11 cellular contexts compared by ENCODE assay signal in genomic region chr3:133659806-133660205, GRCh38. TPM values are rescaled to one million over a fixed set of nuclear protein-coding genes. Genes with fewer than 3 reads are reported as not detected.
DNase-seq lines count a peak whose midpoint lies in the region; ATAC-seq and TF ChIP-seq lines count a peak whose summit lies in the region.
"Had no signal": no experiment of that assay in that cellular context is flagged by ENCODE, and none has a peak within 500 bp of the region (broad histone marks: within the 10 kb centered on the region; RNA-seq: fewer than 3 reads in every experiment).

No MANE protein-coding gene starts in this region.

- CTCF ChIA-PET in CD8-positive, alpha-beta memory T cell (lab: Charles Lee), result no interaction called here
- CTCF ChIA-PET in activated CD4-positive, alpha-beta memory T cell treated with anti-CD3 and anti-CD28 coated beads, Interleukin-2, amount 10 ng/mL, durations not matched to agents 7 days and 5 days (lab: Charles Lee), result no interaction called here
- CTCF ChIA-PET in naive thymus-derived CD4-positive, alpha-beta T cell (lab: Charles Lee), result interaction anchor here (0.7 kb wide), 1 partner anchor 174 kb away, joined by 3 read pairs; no protein-coding TSS in a partner anchor

- TF ChIP-seq EP300 in transverse colon (IDR thresholded peaks at IDR 0.05; ENCODE audit: low read depth), result no peak

- no peaks in the 10 kb centered on the region for H3K9me3 Mint-ChIP-seq in CD8-positive, alpha-beta memory T cell
- no peaks in the 10 kb centered on the region for H3K9me3 Mint-ChIP-seq in HFFc6
- H3K9me3 Mint-ChIP-seq in activated CD4-positive, alpha-beta memory T cell treated with anti-CD3 and anti-CD28 coated beads, Interleukin-2, amount 10 ng/mL, durations not matched to agents 7 days and 5 days, result no peaks in the 10 kb centered on the region
- no peaks in the 10 kb centered on the region for H3K9me3 Mint-ChIP-seq in naive thymus-derived CD4-positive, alpha-beta T cell

- no peak for DNase-seq in CD8-positive, alpha-beta memory T cell
- no peak for DNase-seq in HFFc6
- no peak for DNase-seq in activated CD4-positive, alpha-beta memory T cell treated with anti-CD3 and anti-CD28 coated beads, Interleukin-2, amount 10 ng/mL, durations not matched to agents 7 days and 5 days
- no peak for DNase-seq in naive thymus-derived CD4-positive, alpha-beta T cell
- DNase-seq in WERI-Rb-1, result no peak
- no peak for DNase-seq in transverse colon
- no peak for DNase-seq in UCSD-AML1 (lab: John Stamatoyannopoulos, UW; ENCODE audit: unreplicated experiment)
- DNase-seq: foreskin melanocyte, Kasumi-1, occipital lobe, RPMI8226 had no signal

- POLR2A ChIA-PET in CD8-positive, alpha-beta memory T cell (lab: Charles Lee), result no interaction called here
- POLR2A ChIA-PET in activated CD4-positive, alpha-beta memory T cell treated with anti-CD3 and anti-CD28 coated beads, Interleukin-2, amount 10 ng/mL, durations not matched to agents 7 days and 5 days (lab: Charles Lee), result interaction anchor here (4.4 kb wide), 1 partner anchor 86 kb away, joined by 58 read pairs; the partner anchor contains the start of gene CDV3
- POLR2A ChIA-PET in naive thymus-derived CD4-positive, alpha-beta T cell (lab: Charles Lee), result no interaction called here

- H3K27ac ChIP-seq in CD8-positive, alpha-beta memory T cell (ENCODE audit: low read depth, low read length), result no peak overlapping the region
- no peak overlapping the region for H3K27ac ChIP-seq in naive thymus-derived CD4-positive, alpha-beta T cell (ENCODE audit: low read depth, low read length)
- H3K27ac ChIP-seq in WERI-Rb-1, result no peak overlapping the region
- no peak overlapping the region for H3K27ac ChIP-seq in transverse colon

- intact Hi-C loops in naive thymus-derived CD4-positive, alpha-beta T cell (cut with micrococcal nuclease), result loop anchor here (5.0 to 10.0 kb wide), 5 partner anchors 153 to 1245 kb away; partner anchors contain the start of gene DNAJC13 (in 2 of the 2)
- intact Hi-C loops in transverse colon (cut with DNase I; ENCODE audit: low total_unique reads), result no loop called here

- no peak for ATAC-seq in naive thymus-derived CD4-positive, alpha-beta T cell

- H3K4me3 ChIP-seq in CD8-positive, alpha-beta memory T cell (ENCODE audit: low read length), result no peak overlapping the region
- no peak overlapping the region for H3K4me3 ChIP-seq in naive thymus-derived CD4-positive, alpha-beta T cell (ENCODE audit: low read length)
- no peak overlapping the region for H3K4me3 ChIP-seq in WERI-Rb-1 (ENCODE audit: low read depth, low read length)
- H3K4me3 ChIP-seq in transverse colon, result no peak overlapping the region

- peak overlapping the region in 7 of 8 donors; percentile 1 to 90 (median 72) for H3K27ac Mint-ChIP-seq in CD8-positive, alpha-beta memory T cell
- peak overlapping the region; percentile 22 for H3K27ac Mint-ChIP-seq in HFFc6
- peak overlapping the region; percentile 9 for H3K27ac Mint-ChIP-seq in activated CD4-positive, alpha-beta memory T cell treated with anti-CD3 and anti-CD28 coated beads, Interleukin-2, amount 10 ng/mL, durations not matched to agents 7 days and 5 days
- H3K27ac Mint-ChIP-seq in naive thymus-derived CD4-positive, alpha-beta T cell, result peak overlapping the region in 7 of 9 donors; percentile 21 to 97 (median 59)

- no peak for TF ChIP-seq CTCF in HFFc6 (IDR thresholded peaks at IDR 0.05)
- TF ChIP-seq CTCF in WERI-Rb-1 (IDR thresholded peaks at IDR 0.05; ENCODE audit: low read depth, low read length), result no peak
- TF ChIP-seq CTCF in transverse colon (IDR thresholded peaks at IDR 0.05), result no peak

- no peaks in the 10 kb centered on the region for H3K9me3 ChIP-seq in CD8-positive, alpha-beta memory T cell (ENCODE audit: low read length)
- no peaks in the 10 kb centered on the region for H3K9me3 ChIP-seq in naive thymus-derived CD4-positive, alpha-beta T cell (ENCODE audit: control insufficient read depth in 2 of 3, low read length in 3 of 3)
- H3K9me3 ChIP-seq in WERI-Rb-1 (ENCODE audit: severe bottlenecking) (no peaks in the 10 kb centered on the region), transverse colon (no peaks in the 10 kb centered on the region)

- H3K27me3 ChIP-seq in CD8-positive, alpha-beta memory T cell (ENCODE audit: insufficient read depth, low read length, poor library complexity, severe bottlenecking), result no peaks in the 10 kb centered on the region
- no peaks in the 10 kb centered on the region for H3K27me3 ChIP-seq in naive thymus-derived CD4-positive, alpha-beta T cell (ENCODE audit: control insufficient read depth in 2 of 2, insufficient read depth in 2 of 2, low read length in 2 of 2)
- H3K27me3 ChIP-seq in WERI-Rb-1 (ENCODE audit: insufficient read depth, low read depth, severe bottlenecking), result no peaks in the 10 kb centered on the region
- H3K27me3 ChIP-seq in transverse colon, result no peaks in the 10 kb centered on the region

- peaks cover 27% of the 10 kb centered on the region for H3K4me1 ChIP-seq in CD8-positive, alpha-beta memory T cell (ENCODE audit: insufficient read depth, low read length)
- peaks cover 8 to 25% of the 10 kb centered on the region in 2 donors for H3K4me1 ChIP-seq in naive thymus-derived CD4-positive, alpha-beta T cell (ENCODE audit: control insufficient read depth in 2 of 2, insufficient read depth in 2 of 2, low read length in 2 of 2)
- H3K4me1 ChIP-seq in transverse colon, result peaks cover 0 to 24% (median 10%) of the 10 kb centered on the region in 4 donors

- no peaks in the 10 kb centered on the region for H3K27me3 Mint-ChIP-seq in CD8-positive, alpha-beta memory T cell
- H3K27me3 Mint-ChIP-seq in HFFc6 (ENCODE audit: insufficient read depth), result no peaks in the 10 kb centered on the region
- no peaks in the 10 kb centered on the region for H3K27me3 Mint-ChIP-seq in activated CD4-positive, alpha-beta memory T cell treated with anti-CD3 and anti-CD28 coated beads, Interleukin-2, amount 10 ng/mL, durations not matched to agents 7 days and 5 days
- no peaks in the 10 kb centered on the region for H3K27me3 Mint-ChIP-seq in naive thymus-derived CD4-positive, alpha-beta T cell

- no peak for TF ChIP-seq POLR2A in transverse colon (IDR thresholded peaks at IDR 0.05)

- H3K4me1 Mint-ChIP-seq in CD8-positive, alpha-beta memory T cell, result peaks cover 42 to 55% (median 52%) of the 10 kb centered on the region in 3 donors
- H3K4me1 Mint-ChIP-seq in HFFc6 (ENCODE audit: low read depth), result peaks cover 39% of the 10 kb centered on the region
- peaks cover 59% of the 10 kb centered on the region for H3K4me1 Mint-ChIP-seq in activated CD4-positive, alpha-beta memory T cell treated with anti-CD3 and anti-CD28 coated beads, Interleukin-2, amount 10 ng/mL, durations not matched to agents 7 days and 5 days
- H3K4me1 Mint-ChIP-seq in naive thymus-derived CD4-positive, alpha-beta T cell, result peaks cover 30 to 53% (median 47%) of the 10 kb centered on the region in 7 donors

- 79 to 82% methylated on average over 2 of the region's 2 CpGs for WGBS in transverse colon (ENCODE audit: low coverage in 1 of 2), 2 donors

- peaks cover 22% of the 10 kb centered on the region for H3K36me3 ChIP-seq in CD8-positive, alpha-beta memory T cell (ENCODE audit: insufficient read depth, low read length)
- peaks cover 7 to 26% (median 7%) of the 10 kb centered on the region in 3 experiments for H3K36me3 ChIP-seq in naive thymus-derived CD4-positive, alpha-beta T cell (ENCODE audit: control insufficient read depth in 2 of 3, insufficient read depth in 3 of 3, low read length in 3 of 3)
- H3K36me3 ChIP-seq in WERI-Rb-1, result peaks cover 36% of the 10 kb centered on the region
- H3K36me3 ChIP-seq in transverse colon, result peaks cover 0 to 21% (median 4%) of the 10 kb centered on the region in 4 donors

- peak overlapping the region in 6 of 7 donors; percentile 3 to 99 (median 90) for H3K4me3 Mint-ChIP-seq in CD8-positive, alpha-beta memory T cell
- peak overlapping the region; percentile 98 for H3K4me3 Mint-ChIP-seq in HFFc6
- peak overlapping the region; percentile 98 for H3K4me3 Mint-ChIP-seq in activated CD4-positive, alpha-beta memory T cell treated with anti-CD3 and anti-CD28 coated beads, Interleukin-2, amount 10 ng/mL, durations not matched to agents 7 days and 5 days
- peak overlapping the region; percentile 33 to 99 (median 89) for H3K4me3 Mint-ChIP-seq in naive thymus-derived CD4-positive, alpha-beta T cell

- H3K36me3 Mint-ChIP-seq in CD8-positive, alpha-beta memory T cell, result peaks cover 0 to 48% (median 12%) of the 10 kb centered on the region in 3 donors
- peaks cover 6% of the 10 kb centered on the region; the same call in 1 of the 2 replicates for H3K36me3 Mint-ChIP-seq in HFFc6 (ENCODE audit: low read depth)
- peaks cover 50% of the 10 kb centered on the region for H3K36me3 Mint-ChIP-seq in activated CD4-positive, alpha-beta memory T cell treated with anti-CD3 and anti-CD28 coated beads, Interleukin-2, amount 10 ng/mL, durations not matched to agents 7 days and 5 days (ENCODE audit: low read depth)
- H3K36me3 Mint-ChIP-seq in naive thymus-derived CD4-positive, alpha-beta T cell, result peaks cover 0 to 30% (median 21%) of the 10 kb centered on the region in 5 donors

- in situ Hi-C loops in transverse colon (cut with MboI; ENCODE audit: low pct_ligation_motif_present in 1 of 4, low pct_unique_long_range_greater_than_20kb in 1 of 4, low sequenced_read_pairs in 3 of 4), result loop anchor here in 1 of 4 donors (10.0 kb wide), 1 partner anchor 265 kb away; no protein-coding TSS in a partner anchor

RNA-seq across cellular contexts. Expression of gene TOPBP1, which starts 1.9 kb away (rescaled TPM):
- 10 to 100 TPM; 72.0 to 72.6 TPM for total RNA-seq in CD8-positive, alpha-beta memory T cell
- polyA plus RNA-seq in CD8-positive, alpha-beta memory T cell, result 11.3 TPM
- 10 to 100 TPM; 14.5 to 24.7 (median 22.7) TPM for total RNA-seq in HFFc6 (2021; fragmentation: NEBNext Ultra II Directional; extraction: Animal tissue kit (Norgen Biotek cat#: 25700))
- 10 to 100 TPM; 76.9 to 82.4 TPM for total RNA-seq in activated CD4-positive, alpha-beta memory T cell treated with anti-CD3 and anti-CD28 coated beads, Interleukin-2, amount 10 ng/mL, durations not matched to agents 7 days and 5 days
- total RNA-seq in naive thymus-derived CD4-positive, alpha-beta T cell, result 10 to 100 TPM; 26.3 to 73.8 (median 37.6) TPM
- 1 to 10 TPM; 5.2 to 9.2 TPM for polyA plus RNA-seq in naive thymus-derived CD4-positive, alpha-beta T cell
- 10 to 100 TPM; 13.5 to 64.7 (median 32.2) TPM for total RNA-seq in transverse colon

Comparison
In these comparisons a context has a peak if more than half of its experiments do, and no peak if none do; other contexts are left out.
1. H3K27ac Mint-ChIP-seq: peak in every context shown above with its lines; median percentile 72 in CD8-positive, alpha-beta memory T cell; 59 in naive thymus-derived CD4-positive, alpha-beta T cell; 22 in HFFc6; 9 in activated CD4-positive, alpha-beta memory T cell treated with anti-CD3 and anti-CD28 coated beads, Interleukin-2, amount 10 ng/mL, durations not matched to agents 7 days and 5 days.